31 cellular contexts compared by ENCODE assay signal in genomic region chr13:90498816-90499215, GRCh38.
"Had no signal": no experiment of that assay in that cellular context is flagged by ENCODE, and none has a peak within 500 bp of the region (broad histone marks: within the 10 kb centered on the region; RNA-seq: fewer than 3 reads in every experiment).

No MANE protein-coding gene starts in this region.

- H3K9me3 ChIP-seq: gastroesophageal sphincter had no signal

- H3K4me1 ChIP-seq: gastroesophageal sphincter had no signal

- H3K36me3 Mint-ChIP-seq: activated naive CD8-positive, alpha-beta T cell; T-cell had no signal

- H3K4me3 ChIP-seq: coronary artery, dorsolateral prefrontal cortex, gastroesophageal sphincter had no signal

- DNase-seq: activated B cell treated with CpG ODN at 0.5 μM for 24 hours; activated CD4-positive, alpha-beta memory T cell treated with anti-CD3 and anti-CD28 coated beads, Interleukin-2, amount 10 ng/mL, durations not matched to agents 7 days and 5 days; activated CD4-positive, alpha-beta T cell treated with anti-CD3 and anti-CD28 coated beads for 1 hour; activated CD4-positive, alpha-beta T cell treated with anti-CD3 and anti-CD28 coated beads for 4 hours; activated CD4-positive, alpha-beta T cell treated with anti-CD3 and anti-CD28 coated beads, Interleukin-2, amount 10 ng/mL, durations not matched to agents 7 days and 5 days; activated CD4-positive, alpha-beta T cell treated with anti-CD3 and anti-CD28 coated beads, Interleukin-2, amount 50 U/mL, for 4 hours; activated CD8-positive, alpha-beta memory T cell treated with anti-CD3 and anti-CD28 coated beads for 24 hours; activated effector memory CD4-positive, alpha-beta T cell treated with Interleukin-2 at 50 U/mL for 16 hours; activated gamma-delta T cell treated with Interleukin-2 at 50 U/mL for 16 hours; activated naive CD4-positive, alpha-beta T cell treated with anti-CD3 and anti-CD28 coated beads, Interleukin-2, amount 50 U/mL, for 16 hours; activated naive CD4-positive, alpha-beta T cell treated with Interleukin-2 at 50 U/mL for 16 hours; activated T-cell treated with anti-CD3 and anti-CD28 coated beads, Interleukin-2, amount 50 U/mL, for 4 hours; amniotic stem cell; anterior cingulate cortex; brain microvascular endothelial cell; dorsolateral prefrontal cortex; effector memory CD4-positive, alpha-beta T cell; endodermal cell; foreskin melanocyte; SW 1271; T-cell; T1000; WERI-Rb-1 had no signal

- H3K27ac ChIP-seq: brain microvascular endothelial cell, coronary artery, dorsolateral prefrontal cortex, gastroesophageal sphincter, WERI-Rb-1 had no signal

- H3K27me3 ChIP-seq: brain microvascular endothelial cell, dorsolateral prefrontal cortex, gastroesophageal sphincter had no signal

- H3K4me3 Mint-ChIP-seq: activated B cell treated with CpG ODN at 0.5 μM for 24 hours; activated CD4-positive, alpha-beta memory T cell treated with anti-CD3 and anti-CD28 coated beads, Interleukin-2, amount 10 ng/mL, durations not matched to agents 7 days and 5 days; activated CD4-positive, alpha-beta T cell treated with anti-CD3 and anti-CD28 coated beads, Interleukin-2, amount 10 ng/mL, durations not matched to agents 7 days and 5 days; activated naive CD8-positive, alpha-beta T cell; activated T-cell treated with anti-CD3 and anti-CD28 coated beads, Interleukin-2, amount 50 U/mL, for 4 hours; activated T-helper 17 cell treated with anti-CD3 and anti-CD28 coated beads, Interleukin-2, amount 50 U/mL, for 72 hours; central memory CD8-positive, alpha-beta T cell; dendritic cell treated with granulocyte-macrophage colony-stimulating factor and Interleukin-4, amounts not matched to agents 40 ng/mL and 50 ng/mL, for 4 days; endodermal cell; T-cell; T-helper 1 cell treated with Interleukin-12 subunit alpha and Interleukin-12 subunit beta and Interleukin-4 antibody, amounts not matched to agents 30 μg/mL and 1 μg/mL, for 36 hours had no signal

- ATAC-seq: activated T-cell treated with anti-CD3 and anti-CD28 coated beads, Interleukin-2, amount 50 U/mL, for 4 hours; activated T-helper 17 cell treated with anti-CD3 and anti-CD28 coated beads, Interleukin-2, amount 50 U/mL, for 72 hours; esophagus mucosa; gastroesophageal sphincter; T-cell had no signal

- H3K4me1 Mint-ChIP-seq: activated B cell treated with CpG ODN at 0.5 μM for 24 hours; activated CD4-positive, alpha-beta memory T cell treated with anti-CD3 and anti-CD28 coated beads, Interleukin-2, amount 10 ng/mL, durations not matched to agents 7 days and 5 days; activated CD4-positive, alpha-beta T cell treated with anti-CD3 and anti-CD28 coated beads, Interleukin-2, amount 10 ng/mL, durations not matched to agents 7 days and 5 days; activated T-helper 17 cell treated with anti-CD3 and anti-CD28 coated beads, Interleukin-2, amount 50 U/mL, for 72 hours; central memory CD8-positive, alpha-beta T cell; T-cell had no signal

- H3K36me3 ChIP-seq: brain microvascular endothelial cell, gastroesophageal sphincter, WERI-Rb-1 had no signal

- H3K27ac Mint-ChIP-seq: activated B cell treated with CpG ODN at 0.5 μM for 24 hours; activated CD4-positive, alpha-beta memory T cell treated with anti-CD3 and anti-CD28 coated beads, Interleukin-2, amount 10 ng/mL, durations not matched to agents 7 days and 5 days; activated CD4-positive, alpha-beta T cell treated with anti-CD3 and anti-CD28 coated beads, Interleukin-2, amount 10 ng/mL, durations not matched to agents 7 days and 5 days; activated naive CD8-positive, alpha-beta T cell; activated T-helper 17 cell treated with anti-CD3 and anti-CD28 coated beads, Interleukin-2, amount 50 U/mL, for 72 hours; dendritic cell treated with granulocyte-macrophage colony-stimulating factor and Interleukin-4, amounts not matched to agents 40 ng/mL and 50 ng/mL, for 4 days; endodermal cell; T-cell; T-helper 1 cell treated with Interleukin-12 subunit alpha and Interleukin-12 subunit beta and Interleukin-4 antibody, amounts not matched to agents 30 μg/mL and 1 μg/mL, for 36 hours had no signal

- H3K27me3 Mint-ChIP-seq: activated B cell treated with CpG ODN at 0.5 μM for 24 hours; activated CD4-positive, alpha-beta memory T cell treated with anti-CD3 and anti-CD28 coated beads, Interleukin-2, amount 10 ng/mL, durations not matched to agents 7 days and 5 days; activated CD4-positive, alpha-beta T cell treated with anti-CD3 and anti-CD28 coated beads, Interleukin-2, amount 10 ng/mL, durations not matched to agents 7 days and 5 days; activated naive CD8-positive, alpha-beta T cell; activated T-helper 17 cell treated with anti-CD3 and anti-CD28 coated beads, Interleukin-2, amount 50 U/mL, for 72 hours; central memory CD8-positive, alpha-beta T cell; dendritic cell treated with granulocyte-macrophage colony-stimulating factor and Interleukin-4, amounts not matched to agents 40 ng/mL and 50 ng/mL, for 4 days; T-cell had no signal
